Comparison of ENCODE assay signal across 18 cellular contexts in genomic region chr13:26600345-26600761, GRCh38. TPM values are rescaled to one million over a fixed set of nuclear protein-coding genes. Genes with fewer than 3 reads are reported as not detected.
DNase-seq lines count a peak whose midpoint lies in the region; ATAC-seq and TF ChIP-seq lines count a peak whose summit lies in the region.
"Had no signal": no experiment of that assay in that cellular context is flagged by ENCODE, and none has a peak within 500 bp of the region (broad histone marks: within the 10 kb centered on the region; RNA-seq: fewer than 3 reads in every experiment).

No MANE protein-coding gene starts in this region.

- peaks cover 52% of the 10 kb centered on the region for H4K20me1 ChIP-seq in smooth muscle cell (ENCODE audit: low read depth)
- H4K20me1 ChIP-seq: BLaER1 treated with 17β-estradiol and CSF1 and Interleukin-3, amounts not matched to agents 10 nM and 100 nM had no signal

- H3K36me3 Mint-ChIP-seq in activated CD4-positive, alpha-beta T cell treated with anti-CD3 and anti-CD28 coated beads, Interleukin-2, amount 10 ng/mL, durations not matched to agents 7 days and 5 days (ENCODE audit: low read depth), result no peaks in the 10 kb centered on the region

- H3K9me3 ChIP-seq in right cardiac atrium (ENCODE audit: control insufficient read depth, low read length) (no peaks in the 10 kb centered on the region), smooth muscle cell (replicated peaks; ENCODE audit: low read depth) (no peaks in the 10 kb centered on the region)
- H3K9me3 ChIP-seq: adrenal gland had no signal

- H3K9me3 Mint-ChIP-seq in activated CD4-positive, alpha-beta T cell treated with anti-CD3 and anti-CD28 coated beads, Interleukin-2, amount 10 ng/mL, durations not matched to agents 7 days and 5 days, result peaks cover 3% of the 10 kb centered on the region

- DNase-seq in Right ventricle myocardium inferior (ENCODE audit: missing footprints), result no peak
- no peak for DNase-seq in right cardiac atrium
- DNase-seq in amniotic epithelial cell (ENCODE audit: low read depth), result peak; percentile 45
- no peak for DNase-seq in left ventricle myocardium superior
- DNase-seq in smooth muscle cell (lab: John Stamatoyannopoulos, UW; ENCODE audit: unreplicated experiment), result no peak
- no peak for DNase-seq in NCI-H510A (lab: John Stamatoyannopoulos, UW)
- DNase-seq in activated CD4-positive, alpha-beta T cell treated with anti-CD3 and anti-CD28 coated beads, Interleukin-2, amount 10 ng/mL, durations not matched to agents 7 days and 5 days, result no peak
- DNase-seq in posterior cingulate gyrus, result no peak
- DNase-seq: 8988T; activated effector memory CD4-positive, alpha-beta T cell treated with Interleukin-2 at 50 U/mL for 16 hours; adrenal gland; central memory CD4-positive, alpha-beta T cell; glutamatergic neuron; NCI-H526; SHP77; stimulated activated CD4-positive, alpha-beta T cell treated with anti-CD3 and anti-CD28 coated beads, Interleukin-12 subunit alpha, Interleukin-12 subunit beta, amount 100 ng/mL, for 4 hours; T-helper 1 cell had no signal

- H3K27ac Mint-ChIP-seq in activated CD4-positive, alpha-beta T cell treated with anti-CD3 and anti-CD28 coated beads, Interleukin-2, amount 10 ng/mL, durations not matched to agents 7 days and 5 days, result no peak overlapping the region

- H3K79me2 ChIP-seq in smooth muscle cell (ENCODE audit: low read depth), result no peaks in the 10 kb centered on the region

- no peak overlapping the region for H3K4me3 Mint-ChIP-seq in activated CD4-positive, alpha-beta T cell treated with anti-CD3 and anti-CD28 coated beads, Interleukin-2, amount 10 ng/mL, durations not matched to agents 7 days and 5 days

- H3K9ac ChIP-seq in smooth muscle cell (ENCODE audit: low read depth), result no peak overlapping the region
- H3K9ac ChIP-seq: BLaER1 treated with 17β-estradiol and CSF1 and Interleukin-3, amounts not matched to agents 10 nM and 100 nM had no signal

- no peaks in the 10 kb centered on the region for H3F3A ChIP-seq in smooth muscle cell (ENCODE audit: low read depth)

- H3K27ac ChIP-seq in right cardiac atrium (ENCODE audit: low read length) (no peak overlapping the region), smooth muscle cell (ENCODE audit: low read depth) (no peak overlapping the region)
- H3K27ac ChIP-seq: BLaER1 treated with 17β-estradiol and CSF1 and Interleukin-3, amounts not matched to agents 10 nM and 100 nM had no signal

- peaks cover 15% of the 10 kb centered on the region for H3K4me1 Mint-ChIP-seq in activated CD4-positive, alpha-beta T cell treated with anti-CD3 and anti-CD28 coated beads, Interleukin-2, amount 10 ng/mL, durations not matched to agents 7 days and 5 days

- WGBS in right cardiac atrium, result 76% methylated on average over 2 of the region's 2 CpGs
- WGBS in smooth muscle cell (ENCODE audit: low lambda C conversion rate), result 81% methylated on average over 2 of the region's 2 CpGs

- H3K4me3 ChIP-seq in right cardiac atrium (ENCODE audit: low read length) (no peak overlapping the region), smooth muscle cell (no peak overlapping the region)
- H3K4me3 ChIP-seq: adrenal gland; BLaER1 treated with 17β-estradiol and CSF1 and Interleukin-3, amounts not matched to agents 10 nM and 100 nM had no signal

- peaks cover 4% of the 10 kb centered on the region for H3K4me1 ChIP-seq in right cardiac atrium (ENCODE audit: control insufficient read depth, insufficient read depth, low read length)
- peaks cover 11% of the 10 kb centered on the region for H3K4me1 ChIP-seq in smooth muscle cell (ENCODE audit: low read depth)

- H2AFZ ChIP-seq in smooth muscle cell (ENCODE audit: low read depth), result no peak overlapping the region

- CTCF ChIA-PET in activated CD4-positive, alpha-beta T cell treated with anti-CD3 and anti-CD28 coated beads, Interleukin-2, amount 10 ng/mL, durations not matched to agents 7 days and 5 days (lab: Charles Lee), result no interaction called here

- TF ChIP-seq CTCF in smooth muscle cell (IDR thresholded peaks at IDR 0.05; ENCODE audit: borderline replicate concordance, insufficient read depth, poor library complexity, severe bottlenecking), result no peak

- H3K36me3 ChIP-seq in smooth muscle cell (ENCODE audit: low read depth), result no peaks in the 10 kb centered on the region
- H3K36me3 ChIP-seq: adrenal gland; BLaER1 treated with 17β-estradiol and CSF1 and Interleukin-3, amounts not matched to agents 10 nM and 100 nM had no signal

- H3K27me3 Mint-ChIP-seq in activated CD4-positive, alpha-beta T cell treated with anti-CD3 and anti-CD28 coated beads, Interleukin-2, amount 10 ng/mL, durations not matched to agents 7 days and 5 days, result peaks cover 9% of the 10 kb centered on the region

- peak overlapping the region; percentile 11 for H3K4me2 ChIP-seq in smooth muscle cell

- intact Hi-C loops in Right ventricle myocardium inferior (cut with DNase I), result no loop called here
- intact Hi-C loops in right cardiac atrium (cut with DNase I), result no loop called here
- intact Hi-C loops in left ventricle myocardium superior (cut with micrococcal nuclease), result no loop called here
- intact Hi-C loops in posterior cingulate gyrus (cut with DNase I), result no loop called here

- ATAC-seq in Right ventricle myocardium inferior (peak; percentile 8), right cardiac atrium (no peak), left ventricle myocardium superior (peak; percentile 27)

- H3K27me3 ChIP-seq in right cardiac atrium (ENCODE audit: control insufficient read depth, insufficient read depth), result no peaks in the 10 kb centered on the region
- no peaks in the 10 kb centered on the region for H3K27me3 ChIP-seq in smooth muscle cell (ENCODE audit: low read depth)
- H3K27me3 ChIP-seq: adrenal gland; BLaER1 treated with 17β-estradiol and CSF1 and Interleukin-3, amounts not matched to agents 10 nM and 100 nM had no signal

- POLR2A ChIA-PET in activated CD4-positive, alpha-beta T cell treated with anti-CD3 and anti-CD28 coated beads, Interleukin-2, amount 10 ng/mL, durations not matched to agents 7 days and 5 days (lab: Charles Lee), result no interaction called here

RNA-seq across cellular contexts. Expression of gene WASF3, which starts 42.9 kb away (rescaled TPM):
- total RNA-seq in Right ventricle myocardium inferior, result 9.9 TPM
- 10 to 100 TPM; 12.7 to 16.0 (median 14.4) TPM for total RNA-seq in right cardiac atrium
- polyA plus RNA-seq in right cardiac atrium, result 5.9 TPM
- total RNA-seq in left ventricle myocardium superior, result 11.5 TPM
- 5.8 and 7.4 TPM in 2 replicates for total RNA-seq in smooth muscle cell
- polyA plus RNA-seq in smooth muscle cell, result 3.7 and 4.0 TPM in 2 replicates
- under 1 TPM in 1 of 2 experiments, not detected in 1; 0.12 TPM for total RNA-seq in activated CD4-positive, alpha-beta T cell treated with anti-CD3 and anti-CD28 coated beads, Interleukin-2, amount 10 ng/mL, durations not matched to agents 7 days and 5 days

Comparison
In these comparisons a context has a peak if more than half of its experiments do, and no peak if none do; other contexts are left out.
1. ATAC-seq: peak in Right ventricle myocardium inferior (single experiment) and left ventricle myocardium superior (single experiment); none in right cardiac atrium (0 of 2).